ENCODE assay signal across 8 cellular contexts in genomic region chr2:8684421-8684884, GRCh38. TPM values are rescaled to one million over a fixed set of nuclear protein-coding genes. Genes with fewer than 3 reads are reported as not detected.
DNase-seq lines count a peak whose midpoint lies in the region; ATAC-seq and TF ChIP-seq lines count a peak whose summit lies in the region.

No MANE protein-coding gene starts in this region.

- no peaks in the 10 kb centered on the region for H3K9me3 Mint-ChIP-seq in activated naive CD4-positive, alpha-beta T cell treated with anti-CD3 and anti-CD28 coated beads, Interleukin-2, amount 50 U/mL, for 72 hours

- peak overlapping the region; percentile 89 for H3K4me2 ChIP-seq in smooth muscle cell

- H3K36me3 ChIP-seq in iPS-18a (ENCODE audit: control insufficient read depth, low read depth, low read length) (no peaks in the 10 kb centered on the region), smooth muscle cell (ENCODE audit: low read depth) (no peaks in the 10 kb centered on the region)

- DNase-seq in NCI-H2029 treated with DMSO at 0.1 percent for 48 hours (lab: John Stamatoyannopoulos, UW) (peak; percentile 53), NCI-H2029 (lab: John Stamatoyannopoulos, UW) (no peak), NCI-H345 treated with DMSO at 0.1 percent for 48 hours (lab: John Stamatoyannopoulos, UW; ENCODE audit: unreplicated experiment) (peak; percentile 81), smooth muscle cell (lab: John Stamatoyannopoulos, UW; ENCODE audit: unreplicated experiment) (no peak), amniotic stem cell (lab: John Stamatoyannopoulos, UW) (no peak)
- peak in 1 of 2 donors; percentile 38 for DNase-seq in activated naive CD4-positive, alpha-beta T cell treated with anti-CD3 and anti-CD28 coated beads, Interleukin-2, amount 50 U/mL, for 72 hours (ENCODE audit: low spot score in 2 of 2)
- DNase-seq in activated CD4-positive, CD25-positive, alpha-beta regulatory T cell treated with anti-CD3 and anti-CD28 coated beads, Interleukin-2, amount 50 U/mL, for 72 hours: no peak

- H3F3A ChIP-seq in smooth muscle cell (ENCODE audit: low read depth): peaks cover 27% of the 10 kb centered on the region

- H3K4me1 ChIP-seq in iPS-18a (ENCODE audit: control insufficient read depth, low read depth, low read length) (peaks cover 19% of the 10 kb centered on the region), smooth muscle cell (ENCODE audit: low read depth) (peaks cover 14% of the 10 kb centered on the region)

- no peak overlapping the region for H2AFZ ChIP-seq in smooth muscle cell (ENCODE audit: low read depth)

- TF ChIP-seq CTCF in smooth muscle cell (IDR thresholded peaks at IDR 0.05; ENCODE audit: borderline replicate concordance, insufficient read depth, poor library complexity, severe bottlenecking): no peak

- H3K9me3 ChIP-seq in iPS-18a (ENCODE audit: control insufficient read depth, low read depth, low read length): no peaks in the 10 kb centered on the region
- no peaks in the 10 kb centered on the region for H3K9me3 ChIP-seq in smooth muscle cell (replicated peaks; ENCODE audit: low read depth)

- 4% methylated on average over 5 of the region's 5 CpGs for WGBS in smooth muscle cell (ENCODE audit: low lambda C conversion rate)

- H3K4me3 ChIP-seq in iPS-18a (ENCODE audit: low read length): peak overlapping the region; percentile 71
- peak overlapping the region; percentile 90 for H3K4me3 ChIP-seq in smooth muscle cell

- H3K36me3 Mint-ChIP-seq in activated naive CD4-positive, alpha-beta T cell treated with anti-CD3 and anti-CD28 coated beads, Interleukin-2, amount 50 U/mL, for 72 hours: peaks cover 26 to 29% of the 10 kb centered on the region in 2 donors

- H3K9ac ChIP-seq in iPS-18a (ENCODE audit: low read length): peak overlapping the region; percentile 34
- H3K9ac ChIP-seq in smooth muscle cell (ENCODE audit: low read depth): peak overlapping the region; percentile 50

- peaks cover 14% of the 10 kb centered on the region for H3K27me3 ChIP-seq in iPS-18a (ENCODE audit: control insufficient read depth, insufficient read depth, low read length)
- no peaks in the 10 kb centered on the region for H3K27me3 ChIP-seq in smooth muscle cell (ENCODE audit: low read depth)

- ATAC-seq in activated naive CD4-positive, alpha-beta T cell treated with anti-CD3 and anti-CD28 coated beads, Interleukin-2, amount 50 U/mL, for 72 hours: peak; percentile 4 to 9

- peaks cover 32% of the 10 kb centered on the region for H3K79me2 ChIP-seq in smooth muscle cell (ENCODE audit: low read depth)

- H4K20me1 ChIP-seq in smooth muscle cell (ENCODE audit: low read depth): peaks cover 32% of the 10 kb centered on the region

- H3K27ac ChIP-seq in iPS-18a (ENCODE audit: low read length) (no peak overlapping the region), smooth muscle cell (ENCODE audit: low read depth) (peak overlapping the region; percentile 3)

- H3K27ac Mint-ChIP-seq in activated naive CD4-positive, alpha-beta T cell treated with anti-CD3 and anti-CD28 coated beads, Interleukin-2, amount 50 U/mL, for 72 hours: peak overlapping the region; percentile 91 to 98

RNA-seq across cellular contexts. Expression of gene ID2, which starts 2.6 kb away (rescaled TPM):
- total RNA-seq in activated naive CD4-positive, alpha-beta T cell treated with anti-CD3 and anti-CD28 coated beads, Interleukin-2, amount 50 U/mL, for 72 hours: 100 to 1,000 TPM in 1 of 2 donors, 10 to 100 TPM in 1; 42.8 to 272 TPM
- 190 and 218 TPM in 2 replicates for total RNA-seq in smooth muscle cell
- 83.9 and 114 TPM in 2 replicates for polyA plus RNA-seq in smooth muscle cell

Comparison
In these comparisons a context has a peak if more than half of its experiments do, and no peak if none do; other contexts are left out.
1. DNase-seq: peak in NCI-H2029 treated with DMSO at 0.1 percent for 48 hours (single experiment) and NCI-H345 treated with DMSO at 0.1 percent for 48 hours (single experiment); none in NCI-H2029 (single experiment), smooth muscle cell (single experiment), amniotic stem cell (single experiment) and activated CD4-positive, CD25-positive, alpha-beta regulatory T cell treated with anti-CD3 and anti-CD28 coated beads, Interleukin-2, amount 50 U/mL, for 72 hours (single experiment).